15 cellular contexts compared by ENCODE assay signal in the genomic region with DNA sequence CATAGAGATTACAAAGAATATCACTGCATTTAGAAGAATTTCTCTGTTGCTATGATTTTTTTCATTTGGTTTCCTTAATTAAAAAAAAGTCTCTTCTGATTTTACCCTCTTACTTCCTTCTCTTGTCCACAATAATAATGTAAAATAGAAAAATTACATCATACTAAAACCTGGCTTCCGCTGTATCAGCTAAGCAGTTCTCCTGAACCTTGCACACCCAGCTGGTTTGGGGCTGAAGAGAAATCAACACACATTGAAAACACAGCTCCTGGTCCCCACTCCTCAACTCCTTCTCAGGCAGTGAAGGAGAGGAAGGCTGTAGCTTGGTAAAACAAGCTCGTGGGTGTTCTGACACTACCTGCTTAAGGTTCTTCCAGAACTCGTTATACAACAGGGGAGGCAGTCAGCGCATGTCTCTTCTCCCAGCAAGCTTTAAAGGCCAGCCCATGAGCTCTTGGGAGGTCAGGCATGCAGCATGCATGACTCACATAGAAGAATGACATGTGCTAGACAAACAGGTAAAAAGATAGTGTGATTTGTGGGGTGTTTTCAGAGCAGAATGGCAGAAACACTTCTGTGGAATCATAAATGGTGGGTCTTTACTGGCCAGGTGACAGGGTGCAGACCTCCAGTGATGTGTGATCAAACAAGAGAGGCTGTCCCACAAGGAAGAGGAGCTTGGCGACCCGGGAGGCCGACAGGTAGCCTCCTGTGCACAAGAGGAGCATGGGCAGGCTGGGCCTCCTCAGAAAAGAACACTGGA.
DNase-seq lines count a peak whose midpoint lies in the region; ATAC-seq, FAIRE-seq and TF ChIP-seq lines count a peak whose summit lies in the region.
"Had no signal": no experiment of that assay in that cellular context is flagged by ENCODE, and none has a peak within 500 bp of the region (broad histone marks: within the 10 kb centered on the region; RNA-seq: fewer than 3 reads in every experiment).

No MANE protein-coding gene starts in this region.

- TF ChIP-seq CTCF in HepG2 (CRISPR knock-in tag; IDR thresholded peaks at IDR 0.05) (no peak), type B pancreatic cell (conservative IDR thresholded peaks at IDR 0.05) (no peak)

- no peaks in the 10 kb centered on the region for H3K27me3 Mint-ChIP-seq in activated T-cell treated with anti-CD3 and anti-CD28 coated beads, Interleukin-2, amount 50 U/mL, for 72 hours (ENCODE audit: low read depth)
- no peaks in the 10 kb centered on the region for H3K27me3 Mint-ChIP-seq in type B pancreatic cell

- TF ChIP-seq RAD21 in HepG2 (CRISPR knock-in tag; IDR thresholded peaks at IDR 0.05), result no peak

- no peaks in the 10 kb centered on the region for H3K27me3 ChIP-seq in HepG2 (ENCODE audit: control insufficient read depth in 1 of 2, insufficient read depth in 2 of 2, low read length in 2 of 2)
- H3K27me3 ChIP-seq: colonic mucosa, tibial artery had no signal

- peaks cover 37% of the 10 kb centered on the region for H3K4me1 Mint-ChIP-seq in activated T-cell treated with anti-CD3 and anti-CD28 coated beads, Interleukin-2, amount 50 U/mL, for 72 hours (ENCODE audit: low read depth)
- peaks cover 10% of the 10 kb centered on the region for H3K4me1 Mint-ChIP-seq in type B pancreatic cell (ENCODE audit: unreplicated experiment)

- TF ChIP-seq EP300 in HepG2 (IDR thresholded peaks at IDR 0.05; ENCODE audit: low read depth in 2 of 2, low read length in 2 of 2) (peak in 1 of 2 experiments; percentile 49; a peak in 1 of 4 replicates), HepG2 (CRISPR knock-in tag; IDR thresholded peaks at IDR 0.05; ENCODE audit: borderline replicate concordance) (no peak)

- no peak for TF ChIP-seq POLR2A in HepG2 (IDR thresholded peaks at IDR 0.05; ENCODE audit: insufficient read depth in 1 of 2, low read depth in 2 of 2, low read length in 2 of 2)

- no peak overlapping the region for H2AFZ ChIP-seq in HepG2 (ENCODE audit: low read length)

- H3K36me3 ChIP-seq in HepG2 (replicated peaks in 1 of 2; ENCODE audit: control insufficient read depth in 1 of 2, insufficient read depth in 2 of 2, low read length in 2 of 2), result peaks cover 14 to 57% of the 10 kb centered on the region in 2 experiments
- H3K36me3 ChIP-seq: colonic mucosa had no signal

- CTCF ChIA-PET in HepG2 (lab: Yijun Ruan, JAX; ENCODE audit: low intra/inter-chr PET ratio, low total read pairs), result no interaction called here

- POLR2A ChIA-PET in HepG2 (lab: Yijun Ruan, JAX), result interaction anchor here (0.6 to 1.0 kb wide), 3 partner anchors 9 to 206 kb away, joined by 3 to 9 read pairs (median 4); no protein-coding TSS in a partner anchor

- peaks cover 0 to 16% of the 10 kb centered on the region in 2 donors for H3K36me3 Mint-ChIP-seq in activated T-cell treated with anti-CD3 and anti-CD28 coated beads, Interleukin-2, amount 50 U/mL, for 72 hours (ENCODE audit: insufficient read depth in 2 of 2)
- peaks cover 51% of the 10 kb centered on the region for H3K36me3 Mint-ChIP-seq in type B pancreatic cell

- intact Hi-C loops in HepG2 (cut with micrococcal nuclease; ENCODE audit: unreplicated experiment), result loop anchor here (5.0 kb wide), 1 partner anchor 67 kb away; a partner anchor contains a TSS

- no TSS peak for BruUV-seq in HepG2 (replicated peaks; lab: Mats Ljungman, UMichigan)

- no peaks in the 10 kb centered on the region for H3K9me3 ChIP-seq in HepG2 (ENCODE audit: low read length)
- H3K9me3 ChIP-seq: colonic mucosa, tibial artery had no signal

- no peak for DNase-seq in activated T-cell treated with anti-CD3 and anti-CD28 coated beads, Interleukin-2, amount 50 U/mL, for 72 hours
- DNase-seq in activated T-cell treated with anti-CD3 and anti-CD28 coated beads, Interleukin-2, amount 50 U/mL, for 1 hour, result no peak
- DNase-seq in astrocyte of the hippocampus (ENCODE audit: low read depth, low spot score) (peak; percentile 23), HepG2 (ENCODE audit: low spot score) (peak; percentile 75), type B pancreatic cell (ENCODE audit: extremely low spot score, unreplicated experiment) (no peak), GOT3 (lab: John Stamatoyannopoulos, UW) (no peak), NCI-H1417 (lab: John Stamatoyannopoulos, UW) (no peak), LoVo (ENCODE audit: low spot score) (no peak)
- DNase-seq: colonic mucosa, EL, NCI-H1694 treated with DMSO at 0.1 percent for 48 hours, tibial artery had no signal

- 83% methylated on average over 7 of the region's 7 CpGs for WGBS in HepG2 (ENCODE audit: low lambda C conversion rate)

- H3K27ac Mint-ChIP-seq in activated T-cell treated with anti-CD3 and anti-CD28 coated beads, Interleukin-2, amount 50 U/mL, for 72 hours, result peak overlapping the region; percentile 57
- H3K27ac Mint-ChIP-seq in type B pancreatic cell, result peak overlapping the region; percentile 95
- H3K27ac Mint-ChIP-seq: nephron had no signal

- H3K4me3 Mint-ChIP-seq in activated T-cell treated with anti-CD3 and anti-CD28 coated beads, Interleukin-2, amount 50 U/mL, for 72 hours, result no peak overlapping the region
- peak overlapping the region; percentile 53 for H3K4me3 Mint-ChIP-seq in type B pancreatic cell
- H3K4me3 Mint-ChIP-seq: nephron had no signal

- H3K27ac ChIP-seq in HepG2 (ENCODE audit: extremely low read length, insufficient read depth, low read length), result peak overlapping the region; percentile 86
- H3K27ac ChIP-seq: colonic mucosa, tibial artery had no signal

- no peaks in the 10 kb centered on the region for H4K20me1 ChIP-seq in HepG2 (ENCODE audit: insufficient read depth, low read length)

- no peaks in the 10 kb centered on the region for H3K9me3 Mint-ChIP-seq in activated T-cell treated with anti-CD3 and anti-CD28 coated beads, Interleukin-2, amount 50 U/mL, for 72 hours
- H3K9me3 Mint-ChIP-seq in type B pancreatic cell, result no peaks in the 10 kb centered on the region
- H3K9me3 Mint-ChIP-seq: nephron had no signal

- H3K4me2 ChIP-seq in HepG2 (ENCODE audit: low read depth, low read length), result peak overlapping the region; percentile 21; the same call in 1 of the 2 replicates

- H3K4me3 ChIP-seq in HepG2 (replicated peaks in 1 of 3; ENCODE audit: insufficient read depth in 1 of 3, low read depth in 2 of 3, low read length in 3 of 3), result no peak overlapping the region
- H3K4me3 ChIP-seq: colonic mucosa, tibial artery had no signal

- FAIRE-seq in HepG2 (lab: Jason Lieb, UNC), result no peak
- FAIRE-seq: GM18507 had no signal

- no peak for ATAC-seq in activated T-cell treated with anti-CD3 and anti-CD28 coated beads, Interleukin-2, amount 50 U/mL, for 72 hours (replicated peaks in 1 of 2)
- peak; percentile 49 for ATAC-seq in HepG2
- ATAC-seq: SK-N-SH treated with all-trans-retinoic acid at 6 μM for 48 hours had no signal

- in situ Hi-C loops in HepG2 (cut with HindIII; ENCODE audit: extremely low pct_ligation_motif_present, low pct_unique_long_range_greater_than_20kb), result loop anchor here (10.0 kb wide), 1 partner anchor 60 kb away; no protein-coding TSS in a partner anchor

- H3K4me1 ChIP-seq in HepG2 (ENCODE audit: insufficient read depth, low read length), result peaks cover 72% of the 10 kb centered on the region
- H3K4me1 ChIP-seq: tibial artery had no signal

- peaks cover 7% of the 10 kb centered on the region for H3K79me2 ChIP-seq in HepG2 (ENCODE audit: insufficient read depth, low read length)

- no peak overlapping the region; the same call in 1 of the 2 replicates for H3K9ac ChIP-seq in HepG2 (ENCODE audit: insufficient read depth, low read depth, low read length)

TF ChIP-seq in HepG2, 621 proteins besides CTCF, POLR2A, EP300 and RAD21 (continues in another document):
- TF ChIP-seq ZNF350 (CRISPR knock-in tag; IDR thresholded peaks at IDR 0.05; ENCODE audit: borderline replicate concordance, low read depth) (peak; percentile 64; the same call in 1 of the 2 replicates), SALL1 (CRISPR knock-in tag; IDR thresholded peaks at IDR 0.05) (peak; percentile 49; the same call in 1 of the 2 replicates), ZBTB38 (CRISPR knock-in tag; IDR thresholded peaks at IDR 0.05) (peak; percentile 59; the same call in 1 of the 2 replicates), SAP130 (CRISPR knock-in tag; IDR thresholded peaks at IDR 0.05; ENCODE audit: low read depth) (peak; percentile 56), XRCC5 (optimal IDR thresholded peaks at IDR 0.05; ENCODE audit: low read length) (peak; percentile 26), SETDB1 (CRISPR knock-in tag; IDR thresholded peaks at IDR 0.05; ENCODE audit: borderline replicate concordance) (0 out of 2 replicates have a peak, but pooled peaks have one; percentile 47), ARNTL (CRISPR knock-in tag; IDR thresholded peaks at IDR 0.05) (peak; percentile 45; the same call in 1 of the 2 replicates), MTF1 (CRISPR knock-in tag; IDR thresholded peaks at IDR 0.05) (no peak), ZNF644 (CRISPR knock-in tag; IDR thresholded peaks at IDR 0.05; ENCODE audit: low read depth) (0 out of 2 replicates have a peak, but pooled peaks have one; percentile 11)
- TF ChIP-seq, protein P1, sequence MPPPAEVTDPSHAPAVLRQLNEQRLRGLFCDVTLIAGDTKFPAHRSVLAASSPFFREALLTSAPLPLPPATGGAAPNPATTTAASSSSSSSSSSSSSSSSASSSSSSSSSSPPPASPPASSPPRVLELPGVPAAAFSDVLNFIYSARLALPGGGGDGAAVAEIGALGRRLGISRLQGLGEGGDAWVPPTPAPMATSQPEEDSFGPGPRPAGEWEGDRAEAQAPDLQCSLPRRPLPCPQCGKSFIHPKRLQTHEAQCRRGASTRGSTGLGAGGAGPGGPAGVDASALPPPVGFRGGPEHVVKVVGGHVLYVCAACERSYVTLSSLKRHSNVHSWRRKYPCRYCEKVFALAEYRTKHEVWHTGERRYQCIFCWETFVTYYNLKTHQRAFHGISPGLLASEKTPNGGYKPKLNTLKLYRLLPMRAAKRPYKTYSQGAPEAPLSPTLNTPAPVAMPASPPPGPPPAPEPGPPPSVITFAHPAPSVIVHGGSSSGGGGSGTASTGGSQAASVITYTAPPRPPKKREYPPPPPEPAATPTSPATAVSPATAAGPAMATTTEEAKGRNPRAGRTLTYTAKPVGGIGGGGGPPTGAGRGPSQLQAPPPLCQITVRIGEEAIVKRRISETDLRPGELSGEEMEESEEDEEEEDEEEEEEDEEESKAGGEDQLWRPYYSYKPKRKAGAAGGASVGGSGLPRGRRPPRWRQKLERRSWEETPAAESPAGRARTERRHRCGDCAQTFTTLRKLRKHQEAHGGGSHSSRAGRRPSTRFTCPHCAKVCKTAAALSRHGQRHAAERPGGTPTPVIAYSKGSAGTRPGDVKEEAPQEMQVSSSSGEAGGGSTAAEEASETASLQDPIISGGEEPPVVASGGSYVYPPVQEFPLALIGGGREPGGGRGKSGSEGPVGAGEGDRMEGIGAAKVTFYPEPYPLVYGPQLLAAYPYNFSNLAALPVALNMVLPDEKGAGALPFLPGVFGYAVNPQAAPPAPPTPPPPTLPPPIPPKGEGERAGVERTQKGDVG (CRISPR knock-in tag; IDR thresholded peaks at IDR 0.05; ENCODE audit: borderline replicate concordance), result peak; percentile 92; the same call in 1 of the 2 replicates

Comparison
In these comparisons a context has a peak if more than half of its experiments do, and no peak if none do; other contexts are left out.
1. DNase-seq: peak in astrocyte of the hippocampus (single experiment) and HepG2 (single experiment); none in activated T-cell treated with anti-CD3 and anti-CD28 coated beads, Interleukin-2, amount 50 U/mL, for 72 hours (0 of 2), activated T-cell treated with anti-CD3 and anti-CD28 coated beads, Interleukin-2, amount 50 U/mL, for 1 hour (single experiment), type B pancreatic cell (single experiment), GOT3 (single experiment), NCI-H1417 (0 of 3) and LoVo (single experiment).